ENCODE assay signal across 9 cellular contexts in the genomic region with DNA sequence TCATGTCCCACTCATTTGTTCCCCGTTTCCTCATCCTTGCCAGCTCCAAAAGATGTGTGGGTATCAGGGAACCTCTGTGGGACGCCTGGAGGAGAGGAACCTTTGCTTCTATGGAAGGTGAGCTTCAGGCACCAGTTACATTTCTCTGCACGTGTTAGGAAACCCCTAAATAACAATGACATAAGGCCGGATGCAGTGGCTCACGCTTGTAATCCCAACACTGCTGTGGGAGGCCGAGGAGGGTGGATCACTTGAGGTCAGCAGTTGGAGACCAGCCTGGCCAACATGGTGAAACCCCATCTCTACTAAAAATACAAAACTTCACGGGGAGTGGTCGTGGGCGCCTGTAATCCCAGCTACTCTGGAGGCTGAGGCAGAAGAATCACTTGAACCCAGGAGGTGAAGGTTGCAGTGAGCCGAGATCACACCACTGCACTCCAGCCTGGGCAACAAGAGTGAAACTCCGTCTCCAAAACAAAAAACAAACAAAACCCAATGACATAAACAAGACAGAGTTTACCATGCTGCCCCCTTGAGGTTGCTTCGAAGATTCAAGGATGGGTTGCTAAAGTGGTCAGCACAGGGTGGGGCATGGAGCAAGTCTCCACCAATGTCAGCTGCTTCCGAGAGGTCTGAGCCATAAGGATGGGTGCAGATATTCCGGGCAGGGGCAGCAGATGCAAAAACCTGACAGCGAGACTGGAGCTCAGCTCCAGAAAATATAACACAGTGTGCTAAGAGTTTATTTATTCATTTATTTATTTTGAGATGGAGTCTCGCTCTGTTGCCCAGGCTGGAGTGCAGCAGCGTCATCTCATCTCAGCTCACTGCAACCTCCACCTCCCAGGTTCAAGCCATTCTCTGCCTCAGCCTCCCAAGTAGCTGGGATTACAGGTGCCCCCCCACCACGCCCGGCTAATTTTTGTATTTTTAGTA. TPM values are rescaled to one million over a fixed set of nuclear protein-coding genes. Genes with fewer than 3 reads are reported as not detected.
A peak's percentile ranks its signal among the peaks of the same experiment; 100 is the strongest.
DNase-seq lines count a peak whose midpoint lies in the region; ATAC-seq, FAIRE-seq and TF ChIP-seq lines count a peak whose summit lies in the region.
"Not testable (repeated sequence)": the region's sequence is repeated elsewhere in the genome, so short reads cannot be mapped to it uniquely, and the experiment has no call there.
"Had no signal": no experiment of that assay in that cellular context is flagged by ENCODE, and none has a peak within 500 bp of the region (broad histone marks: within the 10 kb centered on the region; RNA-seq: fewer than 3 reads in every experiment).

No MANE protein-coding gene starts in this region.

- intact Hi-C loops in Panc1 (cut with micrococcal nuclease; ENCODE audit: unreplicated experiment) = not testable (repeated sequence)

- not testable (repeated sequence) for H4K20me1 ChIP-seq in H1 (replicated peaks in 1 of 2; ENCODE audit: control insufficient read depth in 1 of 2, insufficient read depth in 2 of 2, low read length in 2 of 2)

- not testable (repeated sequence) for TF ChIP-seq POLR2A in H1 (IDR thresholded peaks at IDR 0.05; ENCODE audit: control extremely low read depth in 1 of 2, low read depth in 2 of 2, low read length in 2 of 2)

- peak in 1 of 2 experiments; percentile 86; a peak in 2 of 3 replicates for TF ChIP-seq EP300 in H1 (IDR thresholded peaks at IDR 0.05; ENCODE audit: borderline replicate concordance in 1 of 2, low read depth in 2 of 2, low read length in 2 of 2)

- not testable (repeated sequence) for H3K27me3 Mint-ChIP-seq in activated T-cell treated with anti-CD3 and anti-CD28 coated beads, Interleukin-2, amount 50 U/mL, for 4 hours (ENCODE audit: low read depth)

- ATAC-seq in Panc1 = peak; percentile 90
- ATAC-seq in activated T-cell treated with anti-CD3 and anti-CD28 coated beads, Interleukin-2, amount 50 U/mL, for 4 hours = peak; percentile 43 to 51

- 77% methylated on average over 19 of the region's 19 CpGs; no CpG with 5 or more reads in 1 of the 2 experiments for WGBS in H1 (ENCODE audit: extremely low coverage in 1 of 2, insufficient coverage in 1 of 2, insufficient read length in 1 of 2, insufficient replicate concordance in 2 of 2, low coverage in 1 of 2, low lambda C conversion rate in 2 of 2, missing lambda C conversion rate in 1 of 2), 2 experiments

- not testable (repeated sequence) for H3K79me2 ChIP-seq in H1 (ENCODE audit: control insufficient read depth in 1 of 2, insufficient read depth in 2 of 2, low read length in 2 of 2)

- not testable (repeated sequence) for H3K27ac ChIP-seq in Panc1 (ENCODE audit: low read length)
- peak overlapping the region; percentile 81 for H3K27ac ChIP-seq in H1 (ENCODE audit: low read depth, low read length)

- BruUV-seq in Panc1 (replicated peaks; lab: Mats Ljungman, UMichigan) = not testable (repeated sequence)

- not testable (repeated sequence) for H3K9me3 Mint-ChIP-seq in activated T-cell treated with anti-CD3 and anti-CD28 coated beads, Interleukin-2, amount 50 U/mL, for 4 hours

- CTCF ChIA-PET in Panc1 (lab: Charles Lee) = interaction anchor here (0.5 to 1.5 kb wide), 3 partner anchors 10 to 18 kb away, joined by 6 to 9 read pairs (median 9); a partner anchor contains a TSS
- CTCF ChIA-PET in H1 (lab: Charles Lee; ENCODE audit: partially characterized antibody) = interaction anchor here (0.6 to 5.0 kb wide), 47 partner anchors 8 to 1077 kb away, joined by 3 to 39 read pairs (median 4); a partner anchor contains a TSS

- DNase-seq in AG08395 (ENCODE audit: low spot score) (peak; percentile 84), LoVo (ENCODE audit: low spot score) (peak; percentile 20), H1 (ENCODE audit: low read depth in 1 of 2, low spot score in 2 of 2) (peak in 1 of 2 experiments; percentile 75), islet precursor cell (peak; percentile 91), pulmonary artery endothelial cell (ENCODE audit: low read depth, low spot score) (peak; percentile 55)
- not testable (repeated sequence) for DNase-seq in Panc1 (ENCODE audit: low read depth, low spot score); activated T-cell treated with anti-CD3 and anti-CD28 coated beads, Interleukin-2, amount 50 U/mL, for 4 hours

- not testable (repeated sequence) for H4K91ac ChIP-seq in H1 (replicated peaks; ENCODE audit: insufficient read length, low read length)

- H3K4me2 ChIP-seq in H1 (ENCODE audit: insufficient read depth in 1 of 2, low read depth in 2 of 2, low read length in 2 of 2) = not testable (repeated sequence)

- H2BK15ac ChIP-seq in H1 (ENCODE audit: low read length) = not testable (repeated sequence)

- peak overlapping the region; percentile 90; the same call in 1 of the 2 replicates for H2AK5ac ChIP-seq in H1 (ENCODE audit: low read depth, low read length)

- peak overlapping the region; percentile 66; the same call in 1 of the 2 replicates for H4K8ac ChIP-seq in H1 (ENCODE audit: extremely low read depth, insufficient read depth, low read length)

- H3K18ac ChIP-seq in H1 (ENCODE audit: extremely low read depth, low read length) = not testable (repeated sequence)

- H3K4me1 ChIP-seq in Panc1 (ENCODE audit: control insufficient read depth, insufficient read depth, low read length); H1 (replicated peaks in 1 of 4; ENCODE audit: control insufficient read depth in 3 of 4, insufficient read depth in 4 of 4, low read length in 3 of 4): not testable (repeated sequence)

- not testable (repeated sequence) for H3K4me3 ChIP-seq in Panc1 (ENCODE audit: low read depth in 2 of 2, low read length in 2 of 2); H1 (ENCODE audit: extremely low read depth in 1 of 4, insufficient read depth in 2 of 4, low read depth in 3 of 4, low read length in 4 of 4)

- H3K9me3 ChIP-seq in Panc1 (ENCODE audit: control insufficient read depth, insufficient read depth, low read depth, low read length); H1 (ENCODE audit: insufficient read depth in 2 of 2, low read depth in 1 of 2, low read length in 1 of 2): not testable (repeated sequence)

- not testable (repeated sequence) for H2AFZ ChIP-seq in H1 (ENCODE audit: low read length)

- H3K4ac ChIP-seq in H1 (replicated peaks; ENCODE audit: insufficient read length, low read depth, low read length) = not testable (repeated sequence)

- H4K5ac ChIP-seq in H1 (ENCODE audit: insufficient read length, low read depth, low read length) = not testable (repeated sequence)

- not testable (repeated sequence) for H3K23ac ChIP-seq in H1 (ENCODE audit: insufficient read length)

- not testable (repeated sequence) for H3K56ac ChIP-seq in H1 (replicated peaks; ENCODE audit: insufficient read length, low read depth, low read length)

- POLR2A ChIA-PET in Panc1 (lab: Charles Lee) = not testable (repeated sequence)
- POLR2A ChIA-PET in H1 (lab: Charles Lee; ENCODE audit: partially characterized antibody) = interaction anchor here (0.6 to 1.9 kb wide), 8 partner anchors 14 to 162 kb away, joined by 3 to 6 read pairs (median 4); no protein-coding TSS in a partner anchor

- not testable (repeated sequence) for H3K27me3 ChIP-seq in Panc1 (ENCODE audit: control insufficient read depth, insufficient read depth, low read length); H1 (replicated peaks in 1 of 4; ENCODE audit: control insufficient read depth in 3 of 4, extremely low read depth in 1 of 4, insufficient read depth in 3 of 4, low read length in 3 of 4)

- H3K36me3 Mint-ChIP-seq in activated T-cell treated with anti-CD3 and anti-CD28 coated beads, Interleukin-2, amount 50 U/mL, for 4 hours (ENCODE audit: insufficient read depth) = peaks cover 23% of the 10 kb centered on the region

- 0 out of 7 replicates have a peak overlapping the region, but pooled peaks of 2 of the 4 experiments have one; percentile 21 to 36 for H3K9ac ChIP-seq in H1 (replicated peaks in 1 of 4; ENCODE audit: extremely low read depth in 1 of 4, low read depth in 3 of 4, low read length in 3 of 4)

- TF ChIP-seq CTCF in GM12872 (IDR thresholded peaks at IDR 0.05; ENCODE audit: insufficient read depth, low read depth, low read length) = peak; percentile 66
- TF ChIP-seq CTCF in Panc1 (IDR thresholded peaks at IDR 0.05) = peak; percentile 76
- TF ChIP-seq CTCF in H1 (IDR thresholded peaks at IDR 0.05; ENCODE audit: control extremely low read depth in 1 of 3, insufficient read depth in 1 of 3, low read depth in 1 of 3, low read length in 3 of 3) = peak; percentile 55 to 76 (median 59)

- in situ Hi-C loops in Panc1 (cut with HindIII; ENCODE audit: low pct_unique_long_range_greater_than_20kb, low sequenced_read_pairs) = not testable (repeated sequence)

- H2BK5ac ChIP-seq in H1 (ENCODE audit: low read depth, low read length) = not testable (repeated sequence)

- H3K14ac ChIP-seq in H1 (ENCODE audit: insufficient read length) = not testable (repeated sequence)

- not testable (repeated sequence) for H3K4me1 Mint-ChIP-seq in activated T-cell treated with anti-CD3 and anti-CD28 coated beads, Interleukin-2, amount 50 U/mL, for 4 hours (ENCODE audit: low read depth)

- H2BK120ac ChIP-seq in H1 (replicated peaks; ENCODE audit: low read depth, low read length) = not testable (repeated sequence)

- H3K79me1 ChIP-seq in H1 (ENCODE audit: low read depth, low read length) = not testable (repeated sequence)

- H3K36me3 ChIP-seq in Panc1 (ENCODE audit: control insufficient read depth, insufficient read depth, low read length); H1 (ENCODE audit: control insufficient read depth in 2 of 4, insufficient read depth in 4 of 4, low read length in 3 of 4): not testable (repeated sequence)

- not testable (repeated sequence) for H2BK20ac ChIP-seq in H1 (ENCODE audit: low read length)

- peak overlapping the region; percentile 99; the same call in 1 of the 2 replicates for H2BK12ac ChIP-seq in H1 (ENCODE audit: low read depth, low read length)

- not testable (repeated sequence) for H3K23me2 ChIP-seq in H1 (ENCODE audit: low read depth, low read length)

- TF ChIP-seq RAD21 in H1 (IDR thresholded peaks at IDR 0.05 in 1 of 2, conservative IDR thresholded peaks at IDR 0.05 in 1 of 2; ENCODE audit: low read depth in 2 of 2, low read length in 2 of 2) = peak; percentile 50 to 53

- not testable (repeated sequence) for H3K4me3 Mint-ChIP-seq in activated T-cell treated with anti-CD3 and anti-CD28 coated beads, Interleukin-2, amount 50 U/mL, for 4 hours

- FAIRE-seq in H1 (lab: Jason Lieb, UNC) = peak; percentile 99

RNA-seq across cellular contexts. Expression of a gene that starts 11.4 kb away (rescaled TPM):
- total RNA-seq in Panc1 (2021; ENCODE audit: unreplicated experiment) = 10.2 TPM
- 10.8 TPM for polyA plus RNA-seq in Panc1 (2012; ENCODE audit: insufficient read length)
- total RNA-seq in activated T-cell treated with anti-CD3 and anti-CD28 coated beads, Interleukin-2, amount 50 U/mL, for 4 hours = 100 to 1,000 TPM in 1 of 3 donors, 10 to 100 TPM in 2; 91.2 to 102 (median 94.0) TPM
- 14.7 and 15.1 TPM in 2 replicates for total RNA-seq in H1 (2021; fragmentation: NEBNext Ultra II Directional; extraction: Animal tissue kit (Norgen Biotek cat#: 25700))
- 9.9 and 10.8 TPM in 2 replicates for polyA plus RNA-seq in H1 (2011; rRNA removed)
- polyA plus RNA-seq in H1 (2011; cell fraction: cytosol; rRNA removed) = 10.1 TPM
- 10.7 TPM for polyA plus RNA-seq in H1 (2011; cell fraction: nucleus; rRNA removed)
- 10.1 to 14.2 TPM (median 12.6 TPM) in 4 replicates for polyA plus RNA-seq in H1 (2012, experiment 1 of 2)
- polyA plus RNA-seq in H1 (2012, experiment 2 of 2) = 12.9 TPM
- 24.7 TPM for polyA plus RNA-seq in H1 (2013, experiment 1 of 2)
- polyA plus RNA-seq in H1 (2013, experiment 2 of 2) = 24.8 TPM
- polyA minus RNA-seq in H1 (2011; rRNA and poly(A)+ RNA removed) = 5.9 TPM in 2 replicates
- 8.6 TPM for polyA minus RNA-seq in H1 (2011; cell fraction: cytosol; rRNA and poly(A)+ RNA removed)
- polyA minus RNA-seq in H1 (2011; cell fraction: nucleus; rRNA and poly(A)+ RNA removed) = 3.5 TPM
- total RNA-seq in pulmonary artery endothelial cell = 4.1 and 8.6 TPM in 2 replicates

RNA-seq across cellular contexts. Expression of a gene that starts 15.0 kb away (rescaled TPM):
- total RNA-seq in Panc1 (2021; ENCODE audit: unreplicated experiment) (not detected), pulmonary artery endothelial cell (not detected in 2 replicates)
- polyA plus RNA-seq in Panc1 (2012; ENCODE audit: insufficient read length) = not detected
- not detected for total RNA-seq in activated T-cell treated with anti-CD3 and anti-CD28 coated beads, Interleukin-2, amount 50 U/mL, for 4 hours
- total RNA-seq in H1 (2021; fragmentation: NEBNext Ultra II Directional; extraction: Animal tissue kit (Norgen Biotek cat#: 25700)) = not detected in 2 replicates
- not detected in 2 replicates for polyA plus RNA-seq in H1 (2011; rRNA removed)
- polyA plus RNA-seq in H1 (2011; cell fraction: cytosol; rRNA removed) = not detected
- not detected for polyA plus RNA-seq in H1 (2011; cell fraction: nucleus; rRNA removed)
- polyA plus RNA-seq in H1 (2012, experiment 1 of 2) = not detected in 4 replicates
- not detected for polyA plus RNA-seq in H1 (2012, experiment 2 of 2)
- polyA plus RNA-seq in H1 (2013, experiment 1 of 2) = not detected
- polyA plus RNA-seq in H1 (2013, experiment 2 of 2) = not detected
- not detected in 2 replicates for polyA minus RNA-seq in H1 (2011; rRNA and poly(A)+ RNA removed)
- not detected for polyA minus RNA-seq in H1 (2011; cell fraction: cytosol; rRNA and poly(A)+ RNA removed)
- not detected for polyA minus RNA-seq in H1 (2011; cell fraction: nucleus; rRNA and poly(A)+ RNA removed)
- total RNA-seq: T-helper 2 cell treated with Interferon-gamma antibody and Interleukin-4, amounts not matched to agents 100 ng/mL and 5 ng/mL, for 36 hours had no signal

RNA-seq across cellular contexts. Expression of a gene that starts 18.9 kb away (rescaled TPM):
- 0.54 TPM for total RNA-seq in Panc1 (2021; ENCODE audit: unreplicated experiment)
- 1.3 TPM for polyA plus RNA-seq in Panc1 (2012; ENCODE audit: insufficient read length)
- not detected for total RNA-seq in activated T-cell treated with anti-CD3 and anti-CD28 coated beads, Interleukin-2, amount 50 U/mL, for 4 hours
- total RNA-seq in H1 (2021; fragmentation: NEBNext Ultra II Directional; extraction: Animal tissue kit (Norgen Biotek cat#: 25700)) = 31.3 and 33.1 TPM in 2 replicates
- polyA plus RNA-seq in H1 (2011; rRNA removed) = 5.8 and 12.1 TPM in 2 replicates
- polyA plus RNA-seq in H1 (2011; cell fraction: cytosol; rRNA removed) = 21.0 TPM
- 11.7 TPM for polyA plus RNA-seq in H1 (2011; cell fraction: nucleus; rRNA removed)
- polyA plus RNA-seq in H1 (2012, experiment 1 of 2) = 26.0 to 38.6 TPM (median 32.7 TPM) in 4 replicates
- polyA plus RNA-seq in H1 (2012, experiment 2 of 2) = 10.6 TPM
- polyA plus RNA-seq in H1 (2013, experiment 1 of 2) = 18.2 TPM
- 18.3 TPM for polyA plus RNA-seq in H1 (2013, experiment 2 of 2)
- 3.2 and 3.3 TPM in 2 replicates for polyA minus RNA-seq in H1 (2011; rRNA and poly(A)+ RNA removed)
- polyA minus RNA-seq in H1 (2011; cell fraction: cytosol; rRNA and poly(A)+ RNA removed) = 6.1 TPM
- 4.0 TPM for polyA minus RNA-seq in H1 (2011; cell fraction: nucleus; rRNA and poly(A)+ RNA removed)
- total RNA-seq in pulmonary artery endothelial cell = 0.07 and 0.32 TPM in 2 replicates
- total RNA-seq: T-helper 2 cell treated with Interferon-gamma antibody and Interleukin-4, amounts not matched to agents 100 ng/mL and 5 ng/mL, for 36 hours had no signal

RNA-seq across cellular contexts. Expression of a gene that starts 29.6 kb away (rescaled TPM):
- total RNA-seq in Panc1 (2021; ENCODE audit: unreplicated experiment) = 1.5 TPM
- 2.9 TPM for polyA plus RNA-seq in Panc1 (2012; ENCODE audit: insufficient read length)
- under 1 TPM; 0.24 to 0.48 (median 0.43) TPM for total RNA-seq in activated T-cell treated with anti-CD3 and anti-CD28 coated beads, Interleukin-2, amount 50 U/mL, for 4 hours
- 0.92 and 1.4 TPM in 2 replicates for total RNA-seq in H1 (2021; fragmentation: NEBNext Ultra II Directional; extraction: Animal tissue kit (Norgen Biotek cat#: 25700))
- 0.74 and 0.96 TPM in 2 replicates for polyA plus RNA-seq in H1 (2011; rRNA removed)
- polyA plus RNA-seq in H1 (2011; cell fraction: cytosol; rRNA removed) = 1.3 TPM
- 2.1 TPM for polyA plus RNA-seq in H1 (2011; cell fraction: nucleus; rRNA removed)
- polyA plus RNA-seq in H1 (2012, experiment 1 of 2) = 1.2 to 2.2 TPM (median 1.6 TPM) in 4 replicates
- 0.89 TPM for polyA plus RNA-seq in H1 (2012, experiment 2 of 2)
- polyA plus RNA-seq in H1 (2013, experiment 1 of 2) = 1.3 TPM
- polyA plus RNA-seq in H1 (2013, experiment 2 of 2) = 1.2 TPM
- 0.10 and 0.16 TPM in 2 replicates for polyA minus RNA-seq in H1 (2011; rRNA and poly(A)+ RNA removed)
- not detected for polyA minus RNA-seq in H1 (2011; cell fraction: cytosol; rRNA and poly(A)+ RNA removed)
- 0.80 TPM for polyA minus RNA-seq in H1 (2011; cell fraction: nucleus; rRNA and poly(A)+ RNA removed)
- total RNA-seq in pulmonary artery endothelial cell = 0.14 and 0.46 TPM in 2 replicates

RNA-seq across cellular contexts. Expression of a gene that starts 36.8 kb away (rescaled TPM):
- 15.2 TPM for total RNA-seq in Panc1 (2021; ENCODE audit: unreplicated experiment)
- 31.2 TPM for polyA plus RNA-seq in Panc1 (2012; ENCODE audit: insufficient read length)
- total RNA-seq in activated T-cell treated with anti-CD3 and anti-CD28 coated beads, Interleukin-2, amount 50 U/mL, for 4 hours = 10 to 100 TPM; 11.3 to 13.8 (median 12.3) TPM
- total RNA-seq in H1 (2021; fragmentation: NEBNext Ultra II Directional; extraction: Animal tissue kit (Norgen Biotek cat#: 25700)) = 16.1 and 17.0 TPM in 2 replicates
- 4.9 and 10.4 TPM in 2 replicates for polyA plus RNA-seq in H1 (2011; rRNA removed)
- polyA plus RNA-seq in H1 (2011; cell fraction: cytosol; rRNA removed) = 3.4 TPM
- 13.6 TPM for polyA plus RNA-seq in H1 (2011; cell fraction: nucleus; rRNA removed)
- 10.7 to 19.4 TPM (median 17.4 TPM) in 4 replicates for polyA plus RNA-seq in H1 (2012, experiment 1 of 2)
- polyA plus RNA-seq in H1 (2012, experiment 2 of 2) = 11.3 TPM
- 8.7 TPM for polyA plus RNA-seq in H1 (2013, experiment 1 of 2)
- 8.1 TPM for polyA plus RNA-seq in H1 (2013, experiment 2 of 2)
- polyA minus RNA-seq in H1 (2011; rRNA and poly(A)+ RNA removed) = 1.9 and 2.7 TPM in 2 replicates
- polyA minus RNA-seq in H1 (2011; cell fraction: cytosol; rRNA and poly(A)+ RNA removed) = 19.2 TPM
- polyA minus RNA-seq in H1 (2011; cell fraction: nucleus; rRNA and poly(A)+ RNA removed) = 9.3 TPM
- 1.7 and 2.4 TPM in 2 replicates for total RNA-seq in pulmonary artery endothelial cell

Comparison
In these comparisons a context has a peak if more than half of its experiments do, and no peak if none do; other contexts are left out.
1. RNA of a gene that starts 18.9 kb away (total RNA-seq): 31.3 to 33.1 TPM in H1; 0.54 TPM in Panc1 (single experiment), 0.07 to 0.32 TPM in pulmonary artery endothelial cell and not detected in activated T-cell treated with anti-CD3 and anti-CD28 coated beads, Interleukin-2, amount 50 U/mL, for 4 hours; every median in the first group is over 10 times any median in the second.
2. Peak in every context shown above with its lines, with median percentiles within 50 percentile points of each other: CTCF ChIP-seq.